Comparison of ENCODE assay signal across 23 cellular contexts in the genomic region with DNA sequence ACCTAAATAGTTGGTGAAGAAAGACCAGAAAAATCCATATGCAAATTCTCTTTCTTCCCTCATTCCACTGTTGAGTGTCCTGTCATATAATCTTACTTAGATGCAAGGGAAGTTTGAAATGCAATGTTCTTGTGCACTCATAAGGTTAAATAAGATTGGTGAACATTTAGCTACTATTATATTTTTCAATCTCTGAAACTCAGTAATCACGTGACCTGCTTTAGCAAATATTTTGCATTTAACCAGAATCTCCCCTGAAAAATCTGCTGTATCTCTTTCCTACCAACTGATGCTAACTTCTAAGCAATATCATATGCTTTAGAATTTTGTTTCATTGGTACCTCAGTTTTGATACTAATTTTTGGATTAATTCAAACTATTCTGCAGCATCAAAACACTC.
"Had no signal": no experiment of that assay in that cellular context is flagged by ENCODE, and none has a peak within 500 bp of the region (broad histone marks: within the 10 kb centered on the region; RNA-seq: fewer than 3 reads in every experiment).

No MANE protein-coding gene starts in this region.

- H3K4me1 ChIP-seq: esophagus muscularis mucosa, foreskin keratinocyte, gastroesophageal sphincter, heart right ventricle, left lung, lower lobe of right lung had no signal

- FAIRE-seq: colon, endothelial cell of umbilical vein, frontal cortex, islet of Langerhans, keratinocyte had no signal

- ATAC-seq: foreskin keratinocyte, gastroesophageal sphincter, left lung, left ventricle myocardium superior, lower lobe of right lung had no signal

- H3K27me3 ChIP-seq: esophagus muscularis mucosa, foreskin keratinocyte, gastroesophageal sphincter, heart right ventricle, left lung had no signal

- DNase-seq: dermis blood vessel endothelial cell; dorsolateral prefrontal cortex; effector CD4-positive, alpha-beta T cell; effector memory CD4-positive, alpha-beta T cell; foreskin keratinocyte; glutamatergic neuron; head of caudate nucleus; heart right ventricle; hippocampal formation; left cardiac atrium; left lung; left ventricle myocardium superior; lower lobe of right lung; mesenchymal stem cell; midbrain had no signal

- H3K36me3 ChIP-seq: esophagus muscularis mucosa, gastroesophageal sphincter, heart right ventricle, left lung, lower lobe of right lung had no signal

- H3K27ac ChIP-seq: coronary artery, dorsolateral prefrontal cortex, esophagus muscularis mucosa, foreskin keratinocyte, gastroesophageal sphincter, heart right ventricle, left lung, lower lobe of right lung had no signal

- H3K9me3 ChIP-seq: esophagus muscularis mucosa, gastroesophageal sphincter, heart right ventricle, left lung, lower lobe of right lung had no signal

- H3K4me3 ChIP-seq: coronary artery, dorsolateral prefrontal cortex, esophagus muscularis mucosa, gastroesophageal sphincter, heart right ventricle, left lung, lower lobe of right lung had no signal
